Comparison of ENCODE assay signal across 13 cellular contexts in the genomic region with DNA sequence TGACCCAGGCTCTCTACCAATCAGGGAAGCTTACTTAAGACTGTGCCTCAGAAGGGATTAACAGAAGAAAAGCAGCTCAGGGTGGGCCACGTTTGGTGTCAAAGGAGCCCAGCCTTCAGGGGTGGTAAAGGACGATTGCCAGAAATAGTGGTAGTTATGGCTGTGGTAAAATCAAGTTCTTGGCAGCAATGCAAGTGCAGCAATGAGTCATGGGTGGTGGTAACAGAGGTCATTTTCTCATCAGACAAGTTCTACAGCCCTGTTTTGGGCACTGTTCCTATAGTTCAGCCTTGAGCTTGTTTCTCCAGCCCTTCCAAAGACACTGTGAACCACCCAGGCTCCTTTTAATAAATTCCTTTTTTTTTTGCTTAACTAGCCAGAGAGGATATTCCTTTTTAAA.
DNase-seq lines count a peak whose midpoint lies in the region; ATAC-seq and TF ChIP-seq lines count a peak whose summit lies in the region.
"Had no signal": no experiment of that assay in that cellular context is flagged by ENCODE, and none has a peak within 500 bp of the region (broad histone marks: within the 10 kb centered on the region; RNA-seq: fewer than 3 reads in every experiment).

No MANE protein-coding gene starts in this region.

- TF ChIP-seq CTCF in brain microvascular endothelial cell (IDR thresholded peaks at IDR 0.05; ENCODE audit: low read depth, low read length, missing control alignments): no peak

- no peaks in the 10 kb centered on the region for H3K27me3 ChIP-seq in brain microvascular endothelial cell (replicated peaks)
- H3K27me3 ChIP-seq: BE2C had no signal

- H3K4me3 ChIP-seq in brain microvascular endothelial cell (ENCODE audit: low read depth, low read length): no peak overlapping the region
- H3K4me3 ChIP-seq: breast epithelium, left lung had no signal

- intact Hi-C loops in left colon (cut with DNase I, micrococcal nuclease): no loop called here

- DNase-seq in AG08396 (ENCODE audit: low spot score): peak; percentile 22
- DNase-seq in brain microvascular endothelial cell: peak; percentile 54
- DNase-seq in left colon: peak; percentile 25 to 53
- no peak for DNase-seq in putamen (ENCODE audit: low spot score)
- no peak for DNase-seq in COLO668 (lab: John Stamatoyannopoulos, UW; ENCODE audit: unreplicated experiment)
- no peak for DNase-seq in T-helper 2 cell
- DNase-seq in activated CD8-positive, alpha-beta memory T cell treated with anti-CD3 and anti-CD28 coated beads, Interleukin-2, amount 50 U/mL, for 48 hours: no peak
- DNase-seq: BE2C; left lung; NCI-H187; stimulated activated CD4-positive, alpha-beta T cell treated with anti-CD3 and anti-CD28 coated beads, Interleukin-2, amount 100 ng/mL, for 24 hours had no signal

- in situ Hi-C loops in brain microvascular endothelial cell (cut with HindIII; ENCODE audit: low pct_ligation_motif_present, low sequenced_read_pairs): no loop called here

- no peak overlapping the region for H3K27ac ChIP-seq in brain microvascular endothelial cell
- H3K27ac ChIP-seq: left lung had no signal

- no peaks in the 10 kb centered on the region for H3K36me3 ChIP-seq in brain microvascular endothelial cell (replicated peaks)
- H3K36me3 ChIP-seq: BE2C, breast epithelium, left lung had no signal

- TF ChIP-seq RAD21 in Ishikawa (IDR thresholded peaks at IDR 0.05; ENCODE audit: low read depth): no peak

- no peak for TF ChIP-seq EP300 in Ishikawa (IDR thresholded peaks at IDR 0.05; ENCODE audit: borderline replicate concordance)

- ATAC-seq in left colon: peak; percentile 78
- ATAC-seq: left lung had no signal

TF ChIP-seq in Ishikawa, 13 proteins besides CTCF, POLR2A, EP300 and RAD21:
- TF ChIP-seq MAX (IDR thresholded peaks at IDR 0.05) (no peak), NFIC (IDR thresholded peaks at IDR 0.05) (peak; percentile 54; the same call in 1 of the 2 replicates)

Comparison
In these comparisons a context has a peak if more than half of its experiments do, and no peak if none do; other contexts are left out.
1. DNase-seq: peak in AG08396 (single experiment), brain microvascular endothelial cell (single experiment) and left colon (2 of 2); none in putamen (single experiment), COLO668 (single experiment), T-helper 2 cell (0 of 5) and activated CD8-positive, alpha-beta memory T cell treated with anti-CD3 and anti-CD28 coated beads, Interleukin-2, amount 50 U/mL, for 48 hours (single experiment).